ENCODE assay signal across 13 cellular contexts in the genomic region with DNA sequence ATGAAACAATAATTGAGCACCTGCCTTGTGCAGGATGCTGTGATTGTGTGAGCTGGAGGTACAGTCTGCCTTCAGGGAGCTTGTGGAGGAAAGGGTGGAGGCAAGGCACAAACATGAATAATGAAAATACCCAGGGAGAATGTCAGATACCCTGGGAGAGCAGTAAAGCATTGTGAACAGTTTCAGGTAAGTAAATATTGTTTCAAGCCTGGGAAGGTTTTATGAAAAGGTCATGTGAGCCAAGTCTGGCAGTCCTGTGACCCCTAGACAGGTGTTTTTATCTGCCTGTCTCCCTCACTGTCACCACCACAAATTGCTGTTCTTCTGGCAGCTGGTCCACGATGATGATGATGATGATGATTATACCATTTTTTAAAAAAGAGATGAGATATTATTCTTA. TPM values are rescaled to one million over a fixed set of nuclear protein-coding genes. Genes with fewer than 3 reads are reported as not detected.
DNase-seq lines count a peak whose midpoint lies in the region; ATAC-seq and TF ChIP-seq lines count a peak whose summit lies in the region.
"Had no signal": no experiment of that assay in that cellular context is flagged by ENCODE, and none has a peak within 500 bp of the region (broad histone marks: within the 10 kb centered on the region; RNA-seq: fewer than 3 reads in every experiment).

No MANE protein-coding gene starts in this region.

- intact Hi-C loops in transverse colon (cut with DNase I; ENCODE audit: low total_unique reads) = no loop called here

- no peaks in the 10 kb centered on the region for H3K27me3 Mint-ChIP-seq in activated naive CD4-positive, alpha-beta T cell treated with anti-CD3 and anti-CD28 coated beads, Interleukin-2, amount 10 ng/mL, durations not matched to agents 7 days and 5 days
- no peaks in the 10 kb centered on the region for H3K27me3 Mint-ChIP-seq in T-cell

- H3K27me3 ChIP-seq in lung (ENCODE audit: control insufficient read depth, insufficient read depth) (no peaks in the 10 kb centered on the region), transverse colon (no peaks in the 10 kb centered on the region), BE2C (no peaks in the 10 kb centered on the region)
- H3K27me3 ChIP-seq: testis had no signal

- peaks cover 4% of the 10 kb centered on the region for H3K9me3 Mint-ChIP-seq in activated naive CD4-positive, alpha-beta T cell treated with anti-CD3 and anti-CD28 coated beads, Interleukin-2, amount 10 ng/mL, durations not matched to agents 7 days and 5 days
- H3K9me3 Mint-ChIP-seq in T-cell = no peaks in the 10 kb centered on the region

- H3K4me3 ChIP-seq in lung = no peak overlapping the region
- H3K4me3 ChIP-seq in transverse colon = no peak overlapping the region
- H3K4me3 ChIP-seq in BE2C (ENCODE audit: low read depth, low read length) = no peak overlapping the region
- H3K4me3 ChIP-seq: A549, K562, testis had no signal

- ATAC-seq in T-cell (replicated peaks in 1 of 4) = no peak
- no peak for ATAC-seq in lung (ENCODE audit: insufficient read depth, low FRiP score)
- ATAC-seq: K562 had no signal

- POLR2A ChIA-PET in T-cell (lab: Charles Lee) = no interaction called here

- peak overlapping the region; percentile 6 for H3K27ac Mint-ChIP-seq in activated naive CD4-positive, alpha-beta T cell treated with anti-CD3 and anti-CD28 coated beads, Interleukin-2, amount 10 ng/mL, durations not matched to agents 7 days and 5 days
- H3K27ac Mint-ChIP-seq in T-cell = peak overlapping the region; percentile 40 to 66

- no peaks in the 10 kb centered on the region for H3K9me3 ChIP-seq in lung (ENCODE audit: control insufficient read depth in 2 of 2, insufficient read depth in 1 of 2, low read length in 1 of 2)
- no peaks in the 10 kb centered on the region for H3K9me3 ChIP-seq in transverse colon
- no peaks in the 10 kb centered on the region for H3K9me3 ChIP-seq in BE2C
- H3K9me3 ChIP-seq: testis had no signal

- H3K36me3 ChIP-seq in lung (ENCODE audit: control insufficient read depth in 2 of 2, insufficient read depth in 2 of 2, low read length in 2 of 2) (peaks cover 2 to 5% of the 10 kb centered on the region in 2 donors), transverse colon (peaks cover 0 to 5% (median 0%) of the 10 kb centered on the region in 4 donors), BE2C (peaks cover 53% of the 10 kb centered on the region)

- no peak for TF ChIP-seq EP300 in transverse colon (IDR thresholded peaks at IDR 0.05; ENCODE audit: low read depth)

- peaks cover 10 to 24% of the 10 kb centered on the region in 2 donors for H3K4me1 ChIP-seq in lung (ENCODE audit: control insufficient read depth in 2 of 2, insufficient read depth in 2 of 2, low read length in 2 of 2)
- peaks cover 23 to 59% (median 55%) of the 10 kb centered on the region in 4 donors for H3K4me1 ChIP-seq in transverse colon
- peaks cover 5% of the 10 kb centered on the region; the same call in 1 of the 2 replicates for H3K4me1 ChIP-seq in BE2C

- WGBS in lung, 2 donors = 30 to 67% methylated on average over 1 of the region's 1 CpG
- WGBS in transverse colon (ENCODE audit: low coverage in 1 of 2), 2 donors = 14 to 42% methylated on average over 1 of the region's 1 CpG

- H3K4me3 Mint-ChIP-seq in activated naive CD4-positive, alpha-beta T cell treated with anti-CD3 and anti-CD28 coated beads, Interleukin-2, amount 10 ng/mL, durations not matched to agents 7 days and 5 days = no peak overlapping the region
- peak overlapping the region in 1 of 3 donors; percentile 45 for H3K4me3 Mint-ChIP-seq in T-cell

- CTCF ChIA-PET in activated naive CD4-positive, alpha-beta T cell treated with anti-CD3 and anti-CD28 coated beads, Interleukin-2, amount 10 ng/mL, durations not matched to agents 7 days and 5 days (lab: Charles Lee) = interaction anchor here (0.6 to 1.8 kb wide), 2 partner anchors 17 to 758 kb away, joined by 3 to 5 read pairs; no protein-coding TSS in a partner anchor
- CTCF ChIA-PET in T-cell (lab: Charles Lee) = no interaction called here

- H3K4me1 Mint-ChIP-seq in activated naive CD4-positive, alpha-beta T cell treated with anti-CD3 and anti-CD28 coated beads, Interleukin-2, amount 10 ng/mL, durations not matched to agents 7 days and 5 days = peaks cover 69% of the 10 kb centered on the region
- peaks cover 78 to 81% (median 79%) of the 10 kb centered on the region in 3 donors for H3K4me1 Mint-ChIP-seq in T-cell

- no peak for TF ChIP-seq CTCF in lung (IDR thresholded peaks at IDR 0.05; ENCODE audit: control extremely low read depth, extremely low read depth)
- TF ChIP-seq CTCF in transverse colon (IDR thresholded peaks at IDR 0.05) = no peak
- TF ChIP-seq CTCF in BE2C (IDR thresholded peaks at IDR 0.05; ENCODE audit: low read depth, low read length) = no peak

- peaks cover 45% of the 10 kb centered on the region for H3K36me3 Mint-ChIP-seq in activated naive CD4-positive, alpha-beta T cell treated with anti-CD3 and anti-CD28 coated beads, Interleukin-2, amount 10 ng/mL, durations not matched to agents 7 days and 5 days
- H3K36me3 Mint-ChIP-seq in T-cell = peaks cover 26% of the 10 kb centered on the region

- TF ChIP-seq POLR2A in transverse colon (IDR thresholded peaks at IDR 0.05) = no peak

- no peak for DNase-seq in activated naive CD4-positive, alpha-beta T cell treated with anti-CD3 and anti-CD28 coated beads, Interleukin-2, amount 10 ng/mL, durations not matched to agents 7 days and 5 days
- DNase-seq in activated naive CD4-positive, alpha-beta T cell treated with anti-CD3 and anti-CD28 coated beads, Interleukin-2, amount 50 U/mL, for 16 hours = no peak
- DNase-seq in T-cell (no peak), lung (ENCODE audit: low spot score) (no peak), transverse colon (no peak), HCEC 1CT (no peak), inferior parietal cortex (ENCODE audit: extremely low spot score) (no peak), BE2C (no peak)
- DNase-seq: activated CD8-positive, alpha-beta memory T cell treated with anti-CD3 and anti-CD28 coated beads for 24 hours; NCI-H526 treated with DMSO at 0.1 percent for 48 hours; testis had no signal

- H3K27ac ChIP-seq in lung (ENCODE audit: low read depth in 1 of 2, low read length in 1 of 2) (peak overlapping the region; percentile 4 to 43), transverse colon (peak overlapping the region; percentile 75 to 90 (median 86))
- H3K27ac ChIP-seq: A549 had no signal

- in situ Hi-C loops in transverse colon (cut with MboI; ENCODE audit: low pct_ligation_motif_present in 1 of 4, low pct_unique_long_range_greater_than_20kb in 1 of 4, low sequenced_read_pairs in 3 of 4) = no loop called here

RNA-seq across cellular contexts. Expression of gene SPECC1L, which starts 32.0 kb away (rescaled TPM):
- total RNA-seq in T-cell = 10 to 100 TPM; 45.3 to 64.0 (median 54.5) TPM
- 10 to 100 TPM; 61.3 to 83.9 TPM for total RNA-seq in lung
- polyA plus RNA-seq in lung = 10 to 100 TPM; 10.4 to 14.3 TPM
- 100 to 1,000 TPM in 1 of 4 donors, 10 to 100 TPM in 3; 50.4 to 125 (median 68.0) TPM for total RNA-seq in transverse colon
- 31.1 TPM for polyA plus RNA-seq in BE2C (2012; ENCODE audit: insufficient read depth, insufficient read length, low read depth)

RNA-seq across cellular contexts. Expression of gene GGT5, which starts 57.7 kb away (rescaled TPM):
- total RNA-seq in T-cell (under 1 TPM in 1 of 5 donors, not detected in 4; 0.63 TPM), lung (10 to 100 TPM in 1 of 2 donors, 1 to 10 TPM in 1; 9.8 to 92.0 TPM), transverse colon (10 to 100 TPM in 2 of 4 donors, 1 to 10 TPM in 2; 4.1 to 15.4 (median 9.1) TPM)
- polyA plus RNA-seq in lung = 10 to 100 TPM; 50.7 to 58.7 TPM
- polyA plus RNA-seq in BE2C (2012; ENCODE audit: insufficient read depth, insufficient read length, low read depth) = 0.94 TPM
